8 cellular contexts compared by ENCODE assay signal in genomic region chr2:204024503-204024902, GRCh38.
DNase-seq lines count a peak whose midpoint lies in the region; ATAC-seq, FAIRE-seq and TF ChIP-seq lines count a peak whose summit lies in the region.

No MANE protein-coding gene starts in this region.

- no peak overlapping the region for H3K4me3 ChIP-seq in upper lobe of left lung

- H3K4me1 ChIP-seq in upper lobe of left lung, result peaks cover 0 to 5% (median 0%) of the 10 kb centered on the region in 4 donors

- peak; percentile 58 for DNase-seq in NCI-H82 (lab: John Stamatoyannopoulos, UW)
- no peak for DNase-seq in NCI-H82 treated with DMSO at 0.1 percent for 48 hours (lab: John Stamatoyannopoulos, UW; ENCODE audit: unreplicated experiment)
- DNase-seq in NCI-H1092 treated with DMSO at 0.1 percent for 48 hours (lab: John Stamatoyannopoulos, UW), result peak; percentile 28
- DNase-seq in amniotic epithelial cell (ENCODE audit: low read depth), result peak; percentile 14
- DNase-seq in upper lobe of left lung, result no peak
- no peak for DNase-seq in MV-4-11 (lab: John Stamatoyannopoulos, UW)

- TF ChIP-seq EP300 in upper lobe of left lung (IDR thresholded peaks at IDR 0.05), result no peak

- FAIRE-seq in islet of Langerhans (lab: Jason Lieb, UNC), result peak; percentile 86

- no peak for TF ChIP-seq POLR2A in upper lobe of left lung (IDR thresholded peaks at IDR 0.05)

- 13 to 15% methylated on average over 1 of the region's 1 CpG for WGBS in upper lobe of left lung, 2 donors

- no peaks in the 10 kb centered on the region for H3K36me3 ChIP-seq in upper lobe of left lung

- no peaks in the 10 kb centered on the region for H3K27me3 ChIP-seq in upper lobe of left lung

- peak in 4 of 6 experiments; percentile 17 to 44 (median 30) for TF ChIP-seq CTCF in upper lobe of left lung (IDR thresholded peaks at IDR 0.05)

- ATAC-seq in upper lobe of left lung (ENCODE audit: low FRiP score in 2 of 2) (no peak), HG03432 (IDR thresholded peaks at IDR 0.05; ENCODE audit: unreplicated experiment) (no peak)

- no peak overlapping the region for H3K27ac ChIP-seq in upper lobe of left lung

- H3K9me3 ChIP-seq in upper lobe of left lung, result no peaks in the 10 kb centered on the region

Comparison
In these comparisons a context has a peak if more than half of its experiments do, and no peak if none do; other contexts are left out.
1. DNase-seq: peak in NCI-H82 (single experiment), NCI-H1092 treated with DMSO at 0.1 percent for 48 hours (single experiment) and amniotic epithelial cell (single experiment); none in NCI-H82 treated with DMSO at 0.1 percent for 48 hours (single experiment), upper lobe of left lung (0 of 2) and MV-4-11 (single experiment).